In the genomic region with DNA sequence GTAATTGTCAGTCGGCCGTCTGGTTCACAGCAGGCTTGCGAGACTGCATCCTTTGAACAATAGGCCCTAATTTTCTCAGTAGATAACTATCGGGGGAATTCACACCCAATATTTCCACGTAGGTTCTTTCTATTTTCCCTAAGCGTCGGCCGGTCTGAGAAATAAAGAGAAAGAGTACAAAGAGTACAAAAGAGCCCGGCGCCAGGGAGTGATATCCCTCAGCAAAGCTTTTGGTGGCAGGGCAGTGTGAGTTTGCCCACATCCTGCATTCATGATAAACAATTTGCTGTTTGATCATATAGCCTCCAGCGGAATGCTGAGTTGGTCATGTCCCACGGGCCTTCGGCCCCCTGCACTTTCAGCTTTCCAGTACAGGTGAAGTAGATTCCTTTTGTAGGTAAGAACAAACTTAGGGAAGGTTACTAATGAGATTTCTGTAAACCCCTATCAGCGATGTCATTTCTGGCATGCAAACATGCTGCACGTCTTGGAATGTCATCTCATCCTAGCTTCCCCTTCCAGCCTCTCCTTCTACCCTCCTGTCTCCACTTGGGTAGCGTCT, we compare ENCODE assay signal across 15 cellular contexts. TPM values are rescaled to one million over a fixed set of nuclear protein-coding genes. Genes with fewer than 3 reads are reported as not detected.
DNase-seq lines count a peak whose midpoint lies in the region; ATAC-seq and TF ChIP-seq lines count a peak whose summit lies in the region.
"Had no signal": no experiment of that assay in that cellular context is flagged by ENCODE, and none has a peak within 500 bp of the region (broad histone marks: within the 10 kb centered on the region; RNA-seq: fewer than 3 reads in every experiment).

No MANE protein-coding gene starts in this region.

- no peak overlapping the region for H3K4me2 ChIP-seq in trophoblast cell (ENCODE audit: low read length)
- H3K4me2 ChIP-seq: SK-N-SH had no signal

- no peaks in the 10 kb centered on the region for H3K79me2 ChIP-seq in trophoblast cell (ENCODE audit: control insufficient read depth, insufficient read depth, low read length, poor library complexity)

- no peak overlapping the region for H3K14ac ChIP-seq in trophoblast cell (ENCODE audit: low read length)

- no peak overlapping the region for H2AFZ ChIP-seq in trophoblast cell (ENCODE audit: insufficient read depth, low read length, poor library complexity)

- no peak overlapping the region for H2AK5ac ChIP-seq in trophoblast cell (ENCODE audit: low read length)

- H3K4me3 ChIP-seq in right lobe of liver (peak overlapping the region in 1 of 3 donors; percentile 17), trophoblast cell (ENCODE audit: low read depth, low read length) (no peak overlapping the region)

- H3K36me3 ChIP-seq in right lobe of liver (no peaks in the 10 kb centered on the region), trophoblast cell (ENCODE audit: control insufficient read depth in 1 of 2, insufficient read depth in 2 of 2, low read length in 2 of 2) (no peaks in the 10 kb centered on the region)
- H3K36me3 ChIP-seq: BE2C had no signal

- H3K23ac ChIP-seq in trophoblast cell (ENCODE audit: low read length), result no peak overlapping the region

- peak overlapping the region; percentile 99 for H3K27ac ChIP-seq in VCaP
- peak overlapping the region; percentile 33 to 96 (median 83) for H3K27ac ChIP-seq in right lobe of liver
- H3K27ac ChIP-seq in trophoblast cell (ENCODE audit: low read depth, low read length), result no peak overlapping the region

- intact Hi-C loops in right lobe of liver (cut with DNase I), result no loop called here

- DNase-seq in ELF-1 (ENCODE audit: low read depth, low spot score), result peak; percentile 17
- DNase-seq in right lobe of liver, result no peak
- peak; percentile 82 to 90 for DNase-seq in trophoblast cell
- DNase-seq in pons (ENCODE audit: low spot score), result no peak
- DNase-seq in foreskin melanocyte, result no peak
- no peak for DNase-seq in T-helper 2 cell
- DNase-seq: BE2C; EL; Karpas-422; NCI-H187; NK-92 treated with Interleukin-12 subunit alpha and Interleukin-12 subunit beta, amount 100 ng/mL, for 24 hours; SIG-M5; SK-N-SH had no signal

- H2BK12ac ChIP-seq in trophoblast cell (ENCODE audit: low read length), result no peak overlapping the region

- H4K12ac ChIP-seq in trophoblast cell (ENCODE audit: low read depth, low read length), result no peak overlapping the region

- no peak overlapping the region for H2BK5ac ChIP-seq in trophoblast cell (ENCODE audit: low read depth, low read length, poor library complexity)

- H3K18ac ChIP-seq in trophoblast cell (ENCODE audit: low read length), result no peak overlapping the region

- no peak for TF ChIP-seq POLR2A in right lobe of liver (IDR thresholded peaks at IDR 0.05)

- H4K91ac ChIP-seq in trophoblast cell (ENCODE audit: low read depth, low read length), result no peak overlapping the region

- H2BK120ac ChIP-seq in trophoblast cell (ENCODE audit: insufficient read depth, low read length, poor library complexity), result no peak overlapping the region

- 38% methylated on average over 15 of the region's 16 CpGs for WGBS in right lobe of liver (ENCODE audit: insufficient coverage, low coverage, low lambda C conversion rate, missing lambda C conversion rate)
- WGBS in trophoblast cell (ENCODE audit: extremely low coverage, insufficient coverage, insufficient read length), result no CpG with 5 or more reads among the region's 16 CpGs

- no peak for TF ChIP-seq CTCF in VCaP (conservative IDR thresholded peaks at IDR 0.05)
- TF ChIP-seq CTCF in right lobe of liver (IDR thresholded peaks at IDR 0.05), result no peak

- H3K4me1 ChIP-seq in right lobe of liver (peaks cover 0 to 63% (median 19%) of the 10 kb centered on the region in 4 donors), trophoblast cell (ENCODE audit: control insufficient read depth in 1 of 2, insufficient read depth in 2 of 2, low read length in 2 of 2) (no peaks in the 10 kb centered on the region)

- no peak overlapping the region for H3K9ac ChIP-seq in trophoblast cell (ENCODE audit: low read length)
- H3K9ac ChIP-seq: SK-N-SH had no signal

- H3K27me3 ChIP-seq in right lobe of liver, result no peaks in the 10 kb centered on the region
- H3K27me3 ChIP-seq in trophoblast cell (ENCODE audit: insufficient read depth, low read length), result no peaks in the 10 kb centered on the region
- H3K27me3 ChIP-seq: BE2C had no signal

- H3K79me1 ChIP-seq in trophoblast cell (ENCODE audit: low read length), result peaks cover 2% of the 10 kb centered on the region

- no peaks in the 10 kb centered on the region for H3K9me3 ChIP-seq in right lobe of liver
- no peaks in the 10 kb centered on the region for H3K9me3 ChIP-seq in trophoblast cell (ENCODE audit: insufficient read depth, low read depth, low read length)
- H3K9me3 ChIP-seq: BE2C, SK-N-SH had no signal

- H4K8ac ChIP-seq in trophoblast cell (ENCODE audit: low read depth, low read length), result no peak overlapping the region

- no peak for ATAC-seq in right lobe of liver
- ATAC-seq: Panc1 had no signal

- H3K4ac ChIP-seq in trophoblast cell (ENCODE audit: low read depth, low read length), result no peak overlapping the region

RNA-seq across cellular contexts. Expression of gene PTGR1, which starts 4.7 kb away (rescaled TPM):
- total RNA-seq in right lobe of liver, result 1,000 to 10,000 TPM in 1 of 6 experiments, 100 to 1,000 TPM in 5; 477 to 1,242 (median 773) TPM
- polyA plus RNA-seq in trophoblast cell (2013), result 40.7 and 43.8 TPM in 2 replicates

RNA-seq across cellular contexts. Expression of gene DNAJC25, which starts 27.0 kb away (rescaled TPM):
- total RNA-seq in right lobe of liver, result 10 to 100 TPM; 12.2 to 32.8 (median 18.2) TPM
- 8.2 and 8.8 TPM in 2 replicates for polyA plus RNA-seq in trophoblast cell (2013)

RNA-seq across cellular contexts. Expression of gene GNG10, which starts 57.3 kb away (rescaled TPM):
- 10 to 100 TPM in 3 of 6 experiments, 1 to 10 TPM in 3; 8.1 to 23.8 (median 14.0) TPM for total RNA-seq in right lobe of liver
- polyA plus RNA-seq in trophoblast cell (2013), result 34.9 and 37.4 TPM in 2 replicates

Comparison
In these comparisons a context has a peak if more than half of its experiments do, and no peak if none do; other contexts are left out.
1. DNase-seq: peak in ELF-1 (single experiment) and trophoblast cell (2 of 2); none in right lobe of liver (0 of 3), pons (single experiment), foreskin melanocyte (single experiment) and T-helper 2 cell (0 of 5).